In the genomic region with DNA sequence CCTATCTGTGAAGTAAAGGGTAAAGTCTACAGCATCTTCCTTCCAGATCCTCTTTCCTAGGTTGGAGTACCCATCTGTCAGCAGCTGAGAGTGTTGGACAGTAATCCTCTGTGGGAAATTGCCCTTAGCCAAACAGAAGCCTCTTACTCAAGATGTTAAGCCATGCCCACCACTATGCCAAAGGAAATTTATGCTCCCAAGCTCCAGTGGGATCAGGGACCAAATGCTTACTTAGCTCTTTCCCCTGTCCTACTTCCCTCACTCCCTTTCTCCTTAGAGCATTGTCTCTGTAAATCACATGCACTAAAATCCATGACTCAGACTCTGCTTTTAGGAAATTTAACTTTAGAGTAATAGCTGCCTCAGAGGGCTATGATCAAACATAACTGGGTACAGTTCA, we compare ENCODE assay signal across 20 cellular contexts.
"Had no signal": no experiment of that assay in that cellular context is flagged by ENCODE, and none has a peak within 500 bp of the region (broad histone marks: within the 10 kb centered on the region; RNA-seq: fewer than 3 reads in every experiment).

No MANE protein-coding gene starts in this region.

- H3K27ac ChIP-seq: hepatocyte, left lung, tibial artery had no signal

- H3K4me2 ChIP-seq: hepatocyte had no signal

- H3K4me3 ChIP-seq: hepatocyte, left lung, lung, tibial artery had no signal

- FAIRE-seq: frontal cortex had no signal

- ATAC-seq: activated T-cell treated with anti-CD3 and anti-CD28 coated beads, Interleukin-2, amount 50 U/mL, for 4 hours; left lung; naive thymus-derived CD8-positive, alpha-beta T cell; stimulated activated naive CD8-positive, alpha-beta T cell treated with anti-CD3 and anti-CD28 coated beads, Interleukin-15, Interleukin-2, amounts not matched to agents 100 U/mL and 50 U/mL, for 24 hours had no signal

- H3K27me3 ChIP-seq: hepatocyte, left lung, tibial artery had no signal

- H2AFZ ChIP-seq: hepatocyte had no signal

- H3K36me3 ChIP-seq: left lung, tibial artery had no signal

- H3K79me2 ChIP-seq: hepatocyte had no signal

- H3K4me1 ChIP-seq: left lung, tibial artery had no signal

- DNase-seq: activated CD4-positive, alpha-beta T cell treated with anti-CD3 and anti-CD28 coated beads for 4 hours; activated CD4-positive, alpha-beta T cell treated with anti-CD3 and anti-CD28 coated beads, Interleukin-2, amount 50 U/mL, for 48 hours; activated CD4-positive, CD25-positive, alpha-beta regulatory T cell; activated CD8-positive, alpha-beta memory T cell treated with anti-CD3 and anti-CD28 coated beads, Interleukin-2, amount 50 U/mL, for 48 hours; activated naive CD4-positive, alpha-beta T cell treated with Interleukin-2 at 50 U/mL for 16 hours; activated naive CD8-positive, alpha-beta T cell treated with anti-CD3 and anti-CD28 coated beads for 36 hours; activated T-cell treated with anti-CD3 and anti-CD28 coated beads, Interleukin-2, amount 50 U/mL, for 4 hours; amniotic stem cell; glutamatergic neuron; immature natural killer cell; naive thymus-derived CD8-positive, alpha-beta T cell; retina; stimulated activated CD4-positive, alpha-beta T cell treated with anti-CD3 and anti-CD28 coated beads, Interleukin-4, amount 100 ng/mL, for 24 hours; stimulated activated naive CD8-positive, alpha-beta T cell treated with anti-CD3 and anti-CD28 coated beads, Interleukin-15, Interleukin-2, amounts not matched to agents 100 U/mL and 50 U/mL, for 24 hours; substantia nigra; tibial artery had no signal

- H3K9me3 ChIP-seq: left lung, tibial artery had no signal
